Comparison of ENCODE assay signal across 10 cellular contexts in genomic region chr19:16398530-16399241, GRCh38.
A peak's percentile ranks its signal among the peaks of the same experiment; 100 is the strongest.
DNase-seq lines count a peak whose midpoint lies in the region; ATAC-seq and TF ChIP-seq lines count a peak whose summit lies in the region.
"Had no signal": no experiment of that assay in that cellular context is flagged by ENCODE, and none has a peak within 500 bp of the region (broad histone marks: within the 10 kb centered on the region; RNA-seq: fewer than 3 reads in every experiment).

No MANE protein-coding gene starts in this region.

- peak overlapping the region; percentile 29 for H3K27ac Mint-ChIP-seq in stimulated activated effector memory CD8-positive, alpha-beta T cell treated with anti-CD3 and anti-CD28 coated beads, Interleukin-12 subunit alpha, Interleukin-12 subunit beta, amount 100 ng/mL, for 72 hours
- H3K27ac Mint-ChIP-seq in CD8-positive, alpha-beta T cell: no peak overlapping the region
- H3K27ac Mint-ChIP-seq: neural progenitor cell had no signal

- H3K4me1 Mint-ChIP-seq in stimulated activated effector memory CD8-positive, alpha-beta T cell treated with anti-CD3 and anti-CD28 coated beads, Interleukin-12 subunit alpha, Interleukin-12 subunit beta, amount 100 ng/mL, for 72 hours: no peaks in the 10 kb centered on the region
- peaks cover 10% of the 10 kb centered on the region for H3K4me1 Mint-ChIP-seq in CD8-positive, alpha-beta T cell (ENCODE audit: low read depth)
- H3K4me1 Mint-ChIP-seq: neural progenitor cell had no signal

- H3K36me3 ChIP-seq in HEK293 (ENCODE audit: control insufficient read depth in 2 of 2, insufficient read depth in 1 of 2, low read length in 2 of 2): peaks cover 14 to 70% of the 10 kb centered on the region in 2 experiments; a peak in 2 of 3 replicates
- peaks cover 35% of the 10 kb centered on the region for H3K36me3 ChIP-seq in CD8-positive, alpha-beta T cell (ENCODE audit: insufficient read depth, low read length)
- H3K36me3 ChIP-seq: neural progenitor cell had no signal

- no peak overlapping the region for H3K4me3 ChIP-seq in HEK293 (ENCODE audit: low read depth, low read length)
- H3K4me3 ChIP-seq in fibroblast of pulmonary artery (replicated peaks; ENCODE audit: low read depth, low read length): no peak overlapping the region
- no peak overlapping the region for H3K4me3 ChIP-seq in CD8-positive, alpha-beta T cell (ENCODE audit: low read depth, low read length)
- H3K4me3 ChIP-seq: neural progenitor cell had no signal

- no peaks in the 10 kb centered on the region for H3K9me3 ChIP-seq in HEK293 (ENCODE audit: control insufficient read depth, insufficient read depth, low read depth, low read length)
- no peaks in the 10 kb centered on the region for H3K9me3 ChIP-seq in CD8-positive, alpha-beta T cell (ENCODE audit: low read length)

- no peaks in the 10 kb centered on the region for H3K9me3 Mint-ChIP-seq in stimulated activated effector memory CD8-positive, alpha-beta T cell treated with anti-CD3 and anti-CD28 coated beads, Interleukin-12 subunit alpha, Interleukin-12 subunit beta, amount 100 ng/mL, for 72 hours
- H3K9me3 Mint-ChIP-seq in CD8-positive, alpha-beta T cell: no peaks in the 10 kb centered on the region
- H3K9me3 Mint-ChIP-seq: neural progenitor cell had no signal

- H3K4me1 ChIP-seq in HEK293 (ENCODE audit: control insufficient read depth, insufficient read depth, low read length): no peaks in the 10 kb centered on the region
- peaks cover 11% of the 10 kb centered on the region for H3K4me1 ChIP-seq in CD8-positive, alpha-beta T cell (ENCODE audit: insufficient read depth, low read length)
- H3K4me1 ChIP-seq: neural progenitor cell had no signal

- POLR2A ChIA-PET in HEK293 (lab: Yijun Ruan, JAX): no interaction called here
- POLR2A ChIA-PET in CD8-positive, alpha-beta T cell (lab: Charles Lee): interaction anchor here (0.5 to 1.2 kb wide), 3 partner anchors 15 to 224 kb away, joined by 3 to 7 read pairs (median 4); partner anchors contain the start of gene KLF2

- H3K27me3 ChIP-seq in CD8-positive, alpha-beta T cell (ENCODE audit: insufficient read depth, low read length): no peaks in the 10 kb centered on the region
- H3K27me3 ChIP-seq: neural progenitor cell had no signal

- intact Hi-C loops in CD8-positive, alpha-beta T cell (cut with DNase I, micrococcal nuclease): no loop called here

- no peak overlapping the region for H3K4me3 Mint-ChIP-seq in stimulated activated effector memory CD8-positive, alpha-beta T cell treated with anti-CD3 and anti-CD28 coated beads, Interleukin-12 subunit alpha, Interleukin-12 subunit beta, amount 100 ng/mL, for 72 hours
- H3K4me3 Mint-ChIP-seq in CD8-positive, alpha-beta T cell: no peak overlapping the region
- H3K4me3 Mint-ChIP-seq: neural progenitor cell had no signal

- H3K27ac ChIP-seq in HEK293 (ENCODE audit: extremely low read depth, low read depth, low read length): no peak overlapping the region
- H3K27ac ChIP-seq in CD8-positive, alpha-beta T cell (ENCODE audit: low read depth, low read length): no peak overlapping the region
- H3K27ac ChIP-seq: neural progenitor cell had no signal

- no peak for ATAC-seq in stimulated activated effector memory CD8-positive, alpha-beta T cell treated with anti-CD3 and anti-CD28 coated beads, Interleukin-12 subunit alpha, Interleukin-12 subunit beta, amount 100 ng/mL, for 72 hours
- ATAC-seq in GM18511 (IDR thresholded peaks at IDR 0.05; ENCODE audit: unreplicated experiment) (no peak), HG02981 (IDR thresholded peaks at IDR 0.05; ENCODE audit: unreplicated experiment) (no peak)
- ATAC-seq in CD8-positive, alpha-beta T cell: no peak
- ATAC-seq: HCT116 had no signal

- peak; percentile 3 to 30 for DNase-seq in NCI-H446 (lab: John Stamatoyannopoulos, UW)
- DNase-seq in fibroblast of pulmonary artery (ENCODE audit: low read depth): peak; percentile 79
- no peak for DNase-seq in stimulated activated effector memory CD8-positive, alpha-beta T cell treated with anti-CD3 and anti-CD28 coated beads, Interleukin-12 subunit alpha, Interleukin-12 subunit beta, amount 100 ng/mL, for 72 hours (ENCODE audit: low spot score in 2 of 2)
- DNase-seq in CD8-positive, alpha-beta T cell: no peak
- DNase-seq: NCI-H1436 had no signal

- no peak for TF ChIP-seq CTCF in HEK293 (tag by site-specific recombination; IDR thresholded peaks at IDR 0.05)
- TF ChIP-seq CTCF in fibroblast of pulmonary artery (IDR thresholded peaks at IDR 0.05; ENCODE audit: low read length, missing control alignments): no peak
- TF ChIP-seq CTCF in CD8-positive, alpha-beta T cell (IDR thresholded peaks at IDR 0.05): no peak

- peaks cover 58% of the 10 kb centered on the region for H3K36me3 Mint-ChIP-seq in stimulated activated effector memory CD8-positive, alpha-beta T cell treated with anti-CD3 and anti-CD28 coated beads, Interleukin-12 subunit alpha, Interleukin-12 subunit beta, amount 100 ng/mL, for 72 hours
- H3K36me3 Mint-ChIP-seq in CD8-positive, alpha-beta T cell: peaks cover 63% of the 10 kb centered on the region

- CTCF ChIA-PET in HEK293 (lab: Yijun Ruan, JAX): interaction anchor here (0.5 to 1.0 kb wide), 2 partner anchors 16 to 70 kb away, joined by 3 read pairs; no protein-coding TSS in a partner anchor
- CTCF ChIA-PET in CD8-positive, alpha-beta T cell (lab: Charles Lee): interaction anchor here (0.8 to 2.4 kb wide), 4 partner anchors 12 to 19 kb away, joined by 3 to 12 read pairs (median 6); no protein-coding TSS in a partner anchor

- H3K27me3 Mint-ChIP-seq in CD8-positive, alpha-beta T cell (ENCODE audit: low read depth): no peaks in the 10 kb centered on the region

TF ChIP-seq in HEK293, 187 proteins besides CTCF, POLR2A, EP300 and RAD21:
- TF ChIP-seq ZNF23 (tag by site-specific recombination; IDR thresholded peaks at IDR 0.05; ENCODE audit: borderline replicate concordance) (no peak), ZNF121 (tag by site-specific recombination; IDR thresholded peaks at IDR 0.05) (peak; percentile 65; the same call in 1 of the 2 replicates)

Comparison
In these comparisons a context has a peak if more than half of its experiments do, and no peak if none do; other contexts are left out.
1. DNase-seq: peak in NCI-H446 (2 of 2) and fibroblast of pulmonary artery (single experiment); none in stimulated activated effector memory CD8-positive, alpha-beta T cell treated with anti-CD3 and anti-CD28 coated beads, Interleukin-12 subunit alpha, Interleukin-12 subunit beta, amount 100 ng/mL, for 72 hours (0 of 2) and CD8-positive, alpha-beta T cell (0 of 7).